Comparison of ENCODE assay signal across 28 cellular contexts in the genomic region with DNA sequence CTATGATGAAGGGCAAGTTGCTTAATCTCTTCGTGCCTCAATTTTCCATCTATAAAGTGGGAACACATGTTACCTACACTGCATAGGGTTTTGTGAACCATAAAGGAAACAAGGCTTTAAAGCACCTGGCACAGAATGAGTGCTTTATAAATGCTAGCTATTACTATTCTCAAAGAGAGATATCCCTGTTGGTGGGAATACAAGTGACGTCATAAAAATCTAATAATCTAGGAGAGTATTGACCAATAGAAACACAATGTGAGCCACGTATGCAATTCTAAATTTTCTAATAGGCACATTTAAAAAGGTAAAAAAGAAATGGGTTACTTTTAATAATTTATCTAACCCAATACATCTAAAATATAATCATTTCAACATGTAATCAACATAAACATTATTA.
"Had no signal": no experiment of that assay in that cellular context is flagged by ENCODE, and none has a peak within 500 bp of the region (broad histone marks: within the 10 kb centered on the region; RNA-seq: fewer than 3 reads in every experiment).

No MANE protein-coding gene starts in this region.

- H3K36me3 ChIP-seq: colonic mucosa, esophagus muscularis mucosa, esophagus squamous epithelium, gastrocnemius medialis, gastroesophageal sphincter, heart left ventricle, heart right ventricle had no signal

- ATAC-seq: effector memory CD8-positive, alpha-beta T cell; esophagus mucosa; foreskin keratinocyte; gastrocnemius medialis; gastroesophageal sphincter; heart left ventricle; heart right ventricle had no signal

- H3K4me1 ChIP-seq: colonic mucosa, esophagus muscularis mucosa, esophagus squamous epithelium, foreskin keratinocyte, gastrocnemius medialis, gastroesophageal sphincter, heart left ventricle, heart right ventricle had no signal

- DNase-seq: colonic mucosa; cortex of kidney; dermis blood vessel endothelial cell; effector CD4-positive, alpha-beta T cell; effector CD8-positive, alpha-beta T cell; effector memory CD4-positive, alpha-beta T cell; effector memory CD8-positive, alpha-beta T cell; endodermal cell; erythroblast; esophagus squamous epithelium; foreskin fibroblast; foreskin keratinocyte; foreskin melanocyte; gastrocnemius medialis; glutamatergic neuron; head of caudate nucleus; heart left ventricle; heart right ventricle had no signal

- H3K27ac ChIP-seq: colonic mucosa, coronary artery, epithelial cell of prostate, esophagus muscularis mucosa, esophagus squamous epithelium, foreskin keratinocyte, gastrocnemius medialis, gastroesophageal sphincter, heart left ventricle, heart right ventricle had no signal

- FAIRE-seq: colon, endometrium, endothelial cell of umbilical vein, frontal cortex had no signal

- H3K27me3 ChIP-seq: colonic mucosa, dorsolateral prefrontal cortex, esophagus muscularis mucosa, esophagus squamous epithelium, foreskin keratinocyte, gastrocnemius medialis, heart left ventricle had no signal

- H3K4me3 ChIP-seq: colonic mucosa, coronary artery, dorsolateral prefrontal cortex, esophagus muscularis mucosa, esophagus squamous epithelium, gastrocnemius medialis, gastroesophageal sphincter, heart left ventricle, heart right ventricle had no signal

- H3K9me3 ChIP-seq: colonic mucosa, esophagus muscularis mucosa, esophagus squamous epithelium, gastrocnemius medialis, gastroesophageal sphincter, heart left ventricle, heart right ventricle had no signal
